In genomic region chr3:160486459-160486869, GRCh38 we compare ENCODE assay signal across 9 cellular contexts. TPM values are rescaled to one million over a fixed set of nuclear protein-coding genes. Genes with fewer than 3 reads are reported as not detected.
DNase-seq lines count a peak whose midpoint lies in the region; ATAC-seq and TF ChIP-seq lines count a peak whose summit lies in the region.
"Had no signal": no experiment of that assay in that cellular context is flagged by ENCODE, and none has a peak within 500 bp of the region (broad histone marks: within the 10 kb centered on the region; RNA-seq: fewer than 3 reads in every experiment).

No MANE protein-coding gene starts in this region.

- ATAC-seq in CD4-positive, CD25-positive, alpha-beta regulatory T cell (ENCODE audit: low read depth in 2 of 2), result no peak
- ATAC-seq in stimulated activated memory B cell treated with anti-CD40 and anti-IgM and Interleukin-4, amounts not matched to agents 10 μg/mL and 1 μg/mL and 100 μg/mL, for 72 hours, result no peak
- ATAC-seq in HG03378 (IDR thresholded peaks at IDR 0.05; ENCODE audit: unreplicated experiment), result no peak

- DNase-seq in CD4-positive, CD25-positive, alpha-beta regulatory T cell, result peak in 2 of 3 donors; percentile 29 to 66
- DNase-seq in HFFc6, result peak; percentile 44
- DNase-seq in RKO (ENCODE audit: low spot score), result peak; percentile 62
- DNase-seq in erythroblast (lab: John Stamatoyannopoulos, UW), result peak; percentile 57 to 71
- peak; percentile 10 for DNase-seq in retinal pigment epithelial cell (ENCODE audit: low read depth)
- no peak for DNase-seq in activated effector memory CD4-positive, alpha-beta T cell treated with Interleukin-2 at 50 U/mL for 16 hours

- TF ChIP-seq POLR2A in erythroblast (IDR thresholded peaks at IDR 0.05; ENCODE audit: low read length), result no peak

- H3K36me3 ChIP-seq in CD4-positive, CD25-positive, alpha-beta regulatory T cell (ENCODE audit: control insufficient read depth, insufficient read depth, low read length), result no peaks in the 10 kb centered on the region

- H3K4me1 ChIP-seq in CD4-positive, CD25-positive, alpha-beta regulatory T cell (ENCODE audit: control insufficient read depth, insufficient read depth, low read length, poor library complexity, severe bottlenecking), result no peaks in the 10 kb centered on the region

- TF ChIP-seq CTCF in HFFc6 (IDR thresholded peaks at IDR 0.05), result peak; percentile 94
- peak; percentile 53 for TF ChIP-seq CTCF in retinal pigment epithelial cell (conservative IDR thresholded peaks at IDR 0.05; ENCODE audit: low read depth, low read length)

- no peaks in the 10 kb centered on the region for H3K27me3 ChIP-seq in CD4-positive, CD25-positive, alpha-beta regulatory T cell (ENCODE audit: control insufficient read depth, insufficient read depth, low read length)

- H3K4me1 Mint-ChIP-seq in CD4-positive, CD25-positive, alpha-beta regulatory T cell, result peaks cover 0 to 6% (median 4%) of the 10 kb centered on the region in 4 donors
- H3K4me1 Mint-ChIP-seq in HFFc6 (ENCODE audit: low read depth), result peaks cover 41% of the 10 kb centered on the region
- peaks cover 12% of the 10 kb centered on the region for H3K4me1 Mint-ChIP-seq in stimulated activated memory B cell treated with anti-CD40 and anti-IgM and Interleukin-4, amounts not matched to agents 10 μg/mL and 1 μg/mL and 100 μg/mL, for 72 hours

- H3K4me3 ChIP-seq in CD4-positive, CD25-positive, alpha-beta regulatory T cell (ENCODE audit: low read depth, low read length), result peak overlapping the region; percentile 4
- H3K4me3 ChIP-seq in retinal pigment epithelial cell (ENCODE audit: low read length), result no peak overlapping the region
- H3K4me3 ChIP-seq: lung had no signal

- H3K27me3 Mint-ChIP-seq in CD4-positive, CD25-positive, alpha-beta regulatory T cell, result peaks cover 30% of the 10 kb centered on the region
- H3K27me3 Mint-ChIP-seq in HFFc6 (ENCODE audit: insufficient read depth), result peaks cover 1% of the 10 kb centered on the region
- H3K27me3 Mint-ChIP-seq in stimulated activated memory B cell treated with anti-CD40 and anti-IgM and Interleukin-4, amounts not matched to agents 10 μg/mL and 1 μg/mL and 100 μg/mL, for 72 hours, result no peaks in the 10 kb centered on the region

- peak overlapping the region in 1 of 4 donors; percentile 69 for H3K4me3 Mint-ChIP-seq in CD4-positive, CD25-positive, alpha-beta regulatory T cell
- H3K4me3 Mint-ChIP-seq in HFFc6, result peak overlapping the region; percentile 87
- no peak overlapping the region for H3K4me3 Mint-ChIP-seq in stimulated activated memory B cell treated with anti-CD40 and anti-IgM and Interleukin-4, amounts not matched to agents 10 μg/mL and 1 μg/mL and 100 μg/mL, for 72 hours

- H3K36me3 Mint-ChIP-seq in CD4-positive, CD25-positive, alpha-beta regulatory T cell, result no peaks in the 10 kb centered on the region
- H3K36me3 Mint-ChIP-seq in HFFc6 (ENCODE audit: low read depth), result 0 out of 2 replicates have a peak, but pooled peaks cover 4% of the 10 kb centered on the region
- no peaks in the 10 kb centered on the region for H3K36me3 Mint-ChIP-seq in stimulated activated memory B cell treated with anti-CD40 and anti-IgM and Interleukin-4, amounts not matched to agents 10 μg/mL and 1 μg/mL and 100 μg/mL, for 72 hours

- H3K27ac Mint-ChIP-seq in CD4-positive, CD25-positive, alpha-beta regulatory T cell, result no peak overlapping the region
- peak overlapping the region; percentile 79 for H3K27ac Mint-ChIP-seq in HFFc6
- no peak overlapping the region for H3K27ac Mint-ChIP-seq in stimulated activated memory B cell treated with anti-CD40 and anti-IgM and Interleukin-4, amounts not matched to agents 10 μg/mL and 1 μg/mL and 100 μg/mL, for 72 hours

- peaks cover 0 to 3% (median 0%) of the 10 kb centered on the region in 7 donors for H3K9me3 Mint-ChIP-seq in CD4-positive, CD25-positive, alpha-beta regulatory T cell
- no peaks in the 10 kb centered on the region for H3K9me3 Mint-ChIP-seq in HFFc6
- H3K9me3 Mint-ChIP-seq in stimulated activated memory B cell treated with anti-CD40 and anti-IgM and Interleukin-4, amounts not matched to agents 10 μg/mL and 1 μg/mL and 100 μg/mL, for 72 hours, result no peaks in the 10 kb centered on the region

- no peak overlapping the region for H3K27ac ChIP-seq in CD4-positive, CD25-positive, alpha-beta regulatory T cell (ENCODE audit: insufficient read depth, low read length, poor library complexity, severe bottlenecking)

- H3K9me3 ChIP-seq in CD4-positive, CD25-positive, alpha-beta regulatory T cell (ENCODE audit: control insufficient read depth in 2 of 2, low read length in 2 of 2), result no peaks in the 10 kb centered on the region

RNA-seq across cellular contexts. Expression of gene TRIM59, which starts 36.9 kb away (rescaled TPM):
- total RNA-seq in CD4-positive, CD25-positive, alpha-beta regulatory T cell, result 34.0 TPM
- 10 to 100 TPM; 50.5 to 67.9 (median 55.5) TPM for polyA plus RNA-seq in CD4-positive, CD25-positive, alpha-beta regulatory T cell
- 10 to 100 TPM; 30.9 to 50.2 (median 40.7) TPM for total RNA-seq in HFFc6 (2021; fragmentation: NEBNext Ultra II Directional; extraction: Animal tissue kit (Norgen Biotek cat#: 25700))
